In the genomic region with DNA sequence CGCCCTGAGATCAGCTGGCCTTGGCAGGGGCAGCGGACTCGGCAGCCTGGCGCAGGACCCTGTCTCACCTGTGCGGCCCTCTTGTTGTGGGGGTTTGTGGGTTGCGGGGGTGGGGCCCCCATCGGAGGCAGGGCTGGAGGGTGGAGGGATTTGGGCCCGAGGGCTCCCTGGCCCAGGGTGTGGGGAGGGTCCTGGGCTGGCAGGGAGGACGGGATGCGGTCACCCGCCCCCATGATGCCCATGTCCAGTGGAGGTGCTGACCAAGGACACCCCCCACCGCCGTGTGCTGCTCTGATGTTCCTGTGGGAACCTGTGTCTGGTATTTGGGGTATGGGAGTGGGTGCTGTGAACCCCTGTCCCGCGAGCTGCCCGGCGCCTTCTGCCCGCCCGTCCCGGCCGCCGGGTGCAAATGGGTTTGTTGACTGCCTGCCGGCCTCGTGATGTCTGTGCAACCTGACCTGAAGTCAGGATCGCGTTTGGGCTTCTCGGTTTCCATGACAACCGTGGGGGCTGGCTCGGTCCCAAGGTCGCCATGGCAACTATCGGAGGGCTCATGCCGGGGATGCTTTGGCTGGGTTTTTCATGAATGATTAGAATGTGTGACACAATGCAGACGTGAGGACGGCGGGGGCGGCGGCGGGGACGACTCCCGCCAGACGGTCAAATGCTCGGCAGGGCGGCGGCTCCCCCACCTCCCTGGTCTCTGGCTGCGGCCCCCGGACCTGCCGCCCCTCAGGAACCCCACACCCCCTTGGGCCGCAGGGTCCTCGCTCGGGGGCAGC, we compare ENCODE assay signal across 8 cellular contexts. TPM values are rescaled to one million over a fixed set of nuclear protein-coding genes. Genes with fewer than 3 reads are reported as not detected.
A peak's percentile ranks its signal among the peaks of the same experiment; 100 is the strongest.
DNase-seq lines count a peak whose midpoint lies in the region; ATAC-seq and TF ChIP-seq lines count a peak whose summit lies in the region.

No MANE protein-coding gene starts in this region.

- TF ChIP-seq POLR2A in vagina (IDR thresholded peaks at IDR 0.05) = peak in 1 of 2 donors; percentile 55

- no peak overlapping the region for H2AFZ ChIP-seq in GM23248

- DNase-seq in GM23248 = peak; percentile 91
- peak; percentile 79 for DNase-seq in RWPE2 (ENCODE audit: low spot score)
- no peak for DNase-seq in vagina (ENCODE audit: extremely low spot score in 2 of 2)
- DNase-seq in activated naive CD4-positive, alpha-beta T cell treated with anti-CD3 and anti-CD28 coated beads for 36 hours = no peak
- DNase-seq in activated T-cell treated with anti-CD3 and anti-CD28 coated beads for 4 hours = no peak

- peaks cover 2% of the 10 kb centered on the region for H3K36me3 Mint-ChIP-seq in activated naive CD4-positive, alpha-beta T cell treated with anti-CD3 and anti-CD28 coated beads for 36 hours (ENCODE audit: low read depth)

- H3K9ac ChIP-seq in GM23248 (peak overlapping the region; percentile 98), muscle layer of colon (ENCODE audit: low read length) (peak overlapping the region; percentile 94)

- peak overlapping the region; percentile 99 for H3K27ac ChIP-seq in GM23248
- H3K27ac ChIP-seq in RWPE2 (ENCODE audit: poor library complexity, severe bottlenecking) = peak overlapping the region; percentile 72
- peak overlapping the region; percentile 77 to 83 for H3K27ac ChIP-seq in esophagus (ENCODE audit: low read depth in 2 of 2, low read length in 1 of 2)
- H3K27ac ChIP-seq in muscle layer of colon (ENCODE audit: low read depth, low read length) = peak overlapping the region; percentile 97
- peak overlapping the region; percentile 99 for H3K27ac ChIP-seq in vagina

- H3K4me3 ChIP-seq in GM23248 (peak overlapping the region; percentile 76), RWPE2 (ENCODE audit: severe bottlenecking) (peak overlapping the region; percentile 26), esophagus (ENCODE audit: low read depth in 1 of 2, low read length in 2 of 2) (peak overlapping the region; percentile 13 to 48), muscle layer of colon (ENCODE audit: low read depth in 1 of 2, low read length in 2 of 2) (peak overlapping the region; percentile 63 to 67), vagina (peak overlapping the region; percentile 56 to 57)

- intact Hi-C loops in vagina (cut with DNase I) = no loop called here
- intact Hi-C loops in activated naive CD4-positive, alpha-beta T cell treated with anti-CD3 and anti-CD28 coated beads for 36 hours (cut with micrococcal nuclease) = no loop called here

- H3K4me1 Mint-ChIP-seq in activated naive CD4-positive, alpha-beta T cell treated with anti-CD3 and anti-CD28 coated beads for 36 hours (ENCODE audit: low read depth) = peaks cover 12% of the 10 kb centered on the region

- peak overlapping the region; percentile 92 for H3K4me2 ChIP-seq in GM23248 (ENCODE audit: unreplicated experiment)

- in situ Hi-C loops in GM23248 (cut with MboI) = no loop called here

- H3K27me3 ChIP-seq in GM23248 (replicated peaks; ENCODE audit: insufficient read depth) (no peaks in the 10 kb centered on the region), RWPE2 (ENCODE audit: insufficient read depth, poor library complexity, severe bottlenecking) (no peaks in the 10 kb centered on the region), esophagus (ENCODE audit: control insufficient read depth in 1 of 2, insufficient read depth in 2 of 2, low read length in 2 of 2) (no peaks in the 10 kb centered on the region), muscle layer of colon (ENCODE audit: control insufficient read depth in 1 of 2, insufficient read depth in 2 of 2, low read length in 2 of 2) (no peaks in the 10 kb centered on the region), vagina (no peaks in the 10 kb centered on the region)

- 26 to 29% methylated on average over 42 to 50 of the region's 50 CpGs for WGBS in GM23248 (ENCODE audit: low coverage in 1 of 2, low lambda C conversion rate in 2 of 2, missing lambda C conversion rate in 2 of 2), 2 experiments
- 26 to 33% methylated on average over 44 to 50 of the region's 50 CpGs for WGBS in esophagus, 2 donors

- peaks cover 13% of the 10 kb centered on the region for H3F3A ChIP-seq in GM23248 (ENCODE audit: insufficient read depth)

- no peaks in the 10 kb centered on the region for H3K9me2 ChIP-seq in GM23248 (ENCODE audit: insufficient read depth)

- H3K27me3 Mint-ChIP-seq in activated naive CD4-positive, alpha-beta T cell treated with anti-CD3 and anti-CD28 coated beads for 36 hours (ENCODE audit: low read depth) = no peaks in the 10 kb centered on the region

- no peaks in the 10 kb centered on the region; the same call in 1 of the 2 replicates for H3K36me3 ChIP-seq in GM23248 (ENCODE audit: low read depth)
- peaks cover 35% of the 10 kb centered on the region for H3K36me3 ChIP-seq in RWPE2 (ENCODE audit: low read depth)
- H3K36me3 ChIP-seq in esophagus (ENCODE audit: control insufficient read depth in 2 of 2, insufficient read depth in 2 of 2, low read length in 1 of 2) = peaks cover 0 to 38% of the 10 kb centered on the region in 2 donors
- H3K36me3 ChIP-seq in muscle layer of colon (ENCODE audit: insufficient read depth, low read length) = peaks cover 11% of the 10 kb centered on the region
- H3K36me3 ChIP-seq in vagina = peaks cover 0 to 23% of the 10 kb centered on the region in 2 donors

- peak; percentile 0; the same call in 1 of the 3 replicates for ATAC-seq in RWPE2 (ENCODE audit: low read depth)
- no peak for ATAC-seq in GM18858 (IDR thresholded peaks at IDR 0.05; ENCODE audit: unreplicated experiment)

- H3K27ac Mint-ChIP-seq in activated naive CD4-positive, alpha-beta T cell treated with anti-CD3 and anti-CD28 coated beads for 36 hours = no peak overlapping the region

- no peaks in the 10 kb centered on the region for H3K9me3 Mint-ChIP-seq in activated naive CD4-positive, alpha-beta T cell treated with anti-CD3 and anti-CD28 coated beads for 36 hours

- peaks cover 62% of the 10 kb centered on the region for H3K79me2 ChIP-seq in GM23248 (ENCODE audit: insufficient read depth)

- no peaks in the 10 kb centered on the region for H3K9me3 ChIP-seq in GM23248 (ENCODE audit: low read depth)
- no peaks in the 10 kb centered on the region for H3K9me3 ChIP-seq in RWPE2 (ENCODE audit: severe bottlenecking)
- no peaks in the 10 kb centered on the region for H3K9me3 ChIP-seq in esophagus (ENCODE audit: control insufficient read depth in 2 of 2, insufficient read depth in 1 of 2, low read depth in 1 of 2, low read length in 1 of 2)
- H3K9me3 ChIP-seq in muscle layer of colon (ENCODE audit: low read length) = no peaks in the 10 kb centered on the region
- H3K9me3 ChIP-seq in vagina = no peaks in the 10 kb centered on the region

- CTCF ChIA-PET in activated naive CD4-positive, alpha-beta T cell treated with anti-CD3 and anti-CD28 coated beads for 36 hours (lab: Charles Lee) = no interaction called here

- H3K4me1 ChIP-seq in GM23248 (ENCODE audit: insufficient read depth) (peaks cover 34% of the 10 kb centered on the region), RWPE2 (ENCODE audit: insufficient read depth, poor library complexity, severe bottlenecking) (peaks cover 29% of the 10 kb centered on the region), esophagus (ENCODE audit: control insufficient read depth in 2 of 2, insufficient read depth in 2 of 2, low read length in 1 of 2) (peaks cover 13 to 40% of the 10 kb centered on the region in 2 donors), muscle layer of colon (ENCODE audit: insufficient read depth, low read length) (peaks cover 29% of the 10 kb centered on the region), vagina (peaks cover 58% of the 10 kb centered on the region)

- no peaks in the 10 kb centered on the region for H4K20me1 ChIP-seq in GM23248 (ENCODE audit: insufficient read depth)

- TF ChIP-seq CTCF in RWPE2 (IDR thresholded peaks at IDR 0.05; ENCODE audit: poor library complexity, severe bottlenecking) (no peak), vagina (IDR thresholded peaks at IDR 0.05) (no peak)

- no peak overlapping the region for H3K4me3 Mint-ChIP-seq in activated naive CD4-positive, alpha-beta T cell treated with anti-CD3 and anti-CD28 coated beads for 36 hours

RNA-seq across cellular contexts. Expression of a gene that starts 7.3 kb away (rescaled TPM):
- 35.0 and 45.9 TPM in 2 replicates for total RNA-seq in GM23248 (2014; rRNA removed; shearing (Covaris generic))
- 3.5 and 3.8 TPM in 2 replicates for polyA plus RNA-seq in GM23248 (2016; fragmentation: Nextera tagmentation; extraction: Ambion mirVana)
- 10 to 100 TPM; 15.5 to 25.0 TPM for polyA plus RNA-seq in esophagus
- total RNA-seq in vagina = 30.0 TPM
- total RNA-seq in activated naive CD4-positive, alpha-beta T cell treated with anti-CD3 and anti-CD28 coated beads for 36 hours = 10 to 100 TPM; 33.0 to 34.6 TPM

RNA-seq across cellular contexts. Expression of a gene that starts 18.2 kb away (rescaled TPM):
- not detected in 2 replicates for total RNA-seq in GM23248 (2014; rRNA removed; shearing (Covaris generic))
- polyA plus RNA-seq in GM23248 (2016; fragmentation: Nextera tagmentation; extraction: Ambion mirVana) (not detected in 2 replicates), esophagus (100 to 1,000 TPM in 1 of 2 donors, 10 to 100 TPM in 1; 80.2 to 187 TPM)
- total RNA-seq in vagina = 129 TPM
- under 1 TPM in 1 of 2 experiments, not detected in 1; 0.36 TPM for total RNA-seq in activated naive CD4-positive, alpha-beta T cell treated with anti-CD3 and anti-CD28 coated beads for 36 hours

RNA-seq across cellular contexts. Expression of a gene that starts 32.0 kb away (rescaled TPM):
- 28.3 and 36.8 TPM in 2 replicates for total RNA-seq in GM23248 (2014; rRNA removed; shearing (Covaris generic))
- polyA plus RNA-seq in GM23248 (2016; fragmentation: Nextera tagmentation; extraction: Ambion mirVana) (56.2 and 58.1 TPM in 2 replicates), esophagus (10 to 100 TPM; 66.9 to 72.3 TPM)
- total RNA-seq in vagina = 49.6 TPM
- total RNA-seq in activated naive CD4-positive, alpha-beta T cell treated with anti-CD3 and anti-CD28 coated beads for 36 hours = 10 to 100 TPM; 29.8 to 33.9 TPM

RNA-seq across cellular contexts. Expression of a gene that starts 33.6 kb away (rescaled TPM):
- total RNA-seq in GM23248 (2014; rRNA removed; shearing (Covaris generic)) = 44.4 and 44.7 TPM in 2 replicates
- polyA plus RNA-seq in GM23248 (2016; fragmentation: Nextera tagmentation; extraction: Ambion mirVana) (24.8 and 25.4 TPM in 2 replicates), esophagus (10 to 100 TPM; 36.6 to 42.2 TPM)
- total RNA-seq in vagina = 67.3 TPM
- 100 to 1,000 TPM in 1 of 2 experiments, 10 to 100 TPM in 1; 97.6 to 103 TPM for total RNA-seq in activated naive CD4-positive, alpha-beta T cell treated with anti-CD3 and anti-CD28 coated beads for 36 hours

Comparison
In these comparisons a context has a peak if more than half of its experiments do, and no peak if none do; other contexts are left out.
1. DNase-seq: peak in GM23248 (single experiment) and RWPE2 (single experiment); none in vagina (0 of 2), activated naive CD4-positive, alpha-beta T cell treated with anti-CD3 and anti-CD28 coated beads for 36 hours (single experiment) and activated T-cell treated with anti-CD3 and anti-CD28 coated beads for 4 hours (single experiment).
2. H3K4me3 ChIP-seq: peak in every context shown above with its lines; median percentile 76 in GM23248; 65 in muscle layer of colon; 56 in vagina; 30 in esophagus; 26 in RWPE2.
3. RNA of a gene that starts 18.2 kb away (total RNA-seq): 129 TPM in vagina (single experiment); 0.36 TPM in activated naive CD4-positive, alpha-beta T cell treated with anti-CD3 and anti-CD28 coated beads for 36 hours and not detected in GM23248; every median in the first group is over 10 times any median in the second.
4. Peak in every context shown above with its lines, with median percentiles within 50 percentile points of each other: H3K27ac ChIP-seq.